26 cellular contexts compared by ENCODE assay signal in genomic region chr1:181894439-181894859, GRCh38.
"Had no signal": no experiment of that assay in that cellular context is flagged by ENCODE, and none has a peak within 500 bp of the region (broad histone marks: within the 10 kb centered on the region; RNA-seq: fewer than 3 reads in every experiment).

No MANE protein-coding gene starts in this region.

- H3K27ac ChIP-seq: colonic mucosa, epithelial cell of prostate, esophagus squamous epithelium, gastrocnemius medialis, heart right ventricle, left lung, lower lobe of right lung had no signal

- H3K9me3 ChIP-seq: colonic mucosa, esophagus squamous epithelium, gastrocnemius medialis, lower lobe of right lung, mucosa of descending colon had no signal

- FAIRE-seq: endometrium, islet of Langerhans, keratinocyte had no signal

- DNase-seq: colonic mucosa; cortex of kidney; effector CD8-positive, alpha-beta T cell; effector memory CD8-positive, alpha-beta T cell; endodermal cell; erythroblast; esophagus squamous epithelium; foreskin fibroblast; foreskin melanocyte; gastrocnemius medialis; glutamatergic neuron; head of caudate nucleus; heart right ventricle; hippocampal formation; left cardiac atrium; left lung; left ventricle myocardium superior; lower lobe of right lung; mesenchymal stem cell; mucosa of descending colon; naive B cell had no signal

- H3K27me3 ChIP-seq: colonic mucosa, esophagus squamous epithelium, gastrocnemius medialis, left lung had no signal

- H3K36me3 ChIP-seq: colonic mucosa, esophagus squamous epithelium, gastrocnemius medialis, heart right ventricle, left lung, lower lobe of right lung had no signal

- H3K4me1 ChIP-seq: colonic mucosa, esophagus squamous epithelium, gastrocnemius medialis, heart right ventricle, left lung, lower lobe of right lung had no signal

- ATAC-seq: effector memory CD8-positive, alpha-beta T cell; esophagus mucosa; gastrocnemius medialis; heart right ventricle; left cardiac atrium; left lung; left ventricle myocardium superior; lower lobe of right lung; mucosa of descending colon had no signal

- H3K4me3 ChIP-seq: colonic mucosa, esophagus squamous epithelium, gastrocnemius medialis, heart right ventricle, left lung, lower lobe of right lung, mucosa of descending colon had no signal
